10 cellular contexts compared by ENCODE assay signal in the genomic region with DNA sequence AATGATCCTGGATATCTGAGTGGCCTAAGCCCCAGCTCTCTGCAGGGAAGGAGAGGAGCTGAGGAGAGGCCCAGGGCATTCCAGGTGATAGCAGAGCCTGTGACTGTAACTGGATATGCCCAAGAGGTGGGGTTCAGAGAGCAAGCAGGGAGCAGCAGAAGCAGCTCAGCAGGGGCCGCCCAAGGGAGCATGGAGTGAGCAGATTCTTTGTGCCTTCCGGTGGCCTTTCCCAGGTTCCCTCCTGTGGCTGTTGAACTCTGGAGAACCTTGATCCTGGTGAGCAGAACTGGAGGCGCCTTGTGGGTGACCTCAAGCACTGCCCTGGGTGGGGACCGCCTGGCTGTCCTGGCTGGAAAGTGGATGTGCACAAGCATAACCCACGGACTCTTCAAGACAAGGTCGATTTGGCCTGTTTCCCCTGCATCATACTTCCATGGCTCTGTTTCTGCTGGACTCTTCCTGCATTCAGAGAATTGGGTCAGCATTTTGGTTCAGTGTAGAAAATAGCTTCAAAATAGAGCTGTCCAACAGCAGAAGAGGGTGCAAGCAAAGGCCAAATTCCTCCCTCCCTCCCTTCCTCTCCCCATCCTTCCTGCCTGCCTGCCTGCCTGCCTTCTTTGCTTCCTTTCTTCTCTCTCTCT.
DNase-seq lines count a peak whose midpoint lies in the region; ATAC-seq and TF ChIP-seq lines count a peak whose summit lies in the region.
"Had no signal": no experiment of that assay in that cellular context is flagged by ENCODE, and none has a peak within 500 bp of the region (broad histone marks: within the 10 kb centered on the region; RNA-seq: fewer than 3 reads in every experiment).

No MANE protein-coding gene starts in this region.

- H2AFZ ChIP-seq in SK-N-SH (ENCODE audit: low read depth): no peak overlapping the region

- peaks cover 58% of the 10 kb centered on the region for H3K36me3 Mint-ChIP-seq in nephron (ENCODE audit: low read depth)
- no peaks in the 10 kb centered on the region for H3K36me3 Mint-ChIP-seq in CD8-positive, alpha-beta T cell
- H3K36me3 Mint-ChIP-seq: activated naive CD4-positive, alpha-beta T cell treated with anti-CD3 and anti-CD28 coated beads, Interleukin-2, amount 10 ng/mL, durations not matched to agents 7 days and 5 days had no signal

- H3K4me3 Mint-ChIP-seq in nephron: no peak overlapping the region
- no peak overlapping the region for H3K4me3 Mint-ChIP-seq in CD8-positive, alpha-beta T cell
- H3K4me3 Mint-ChIP-seq: activated naive CD4-positive, alpha-beta T cell treated with anti-CD3 and anti-CD28 coated beads, Interleukin-2, amount 10 ng/mL, durations not matched to agents 7 days and 5 days had no signal

- H3K27me3 Mint-ChIP-seq in nephron (ENCODE audit: low read depth): no peaks in the 10 kb centered on the region
- peaks cover 2% of the 10 kb centered on the region for H3K27me3 Mint-ChIP-seq in CD8-positive, alpha-beta T cell (ENCODE audit: low read depth)

- H3K27me3 ChIP-seq in AG04450 (ENCODE audit: control insufficient read depth, insufficient read depth, low read length) (no peaks in the 10 kb centered on the region), SK-N-SH (ENCODE audit: insufficient read depth) (no peaks in the 10 kb centered on the region)
- H3K27me3 ChIP-seq in CD8-positive, alpha-beta T cell (ENCODE audit: insufficient read depth, low read length): no peaks in the 10 kb centered on the region

- CTCF ChIA-PET in AG04450 (lab: Charles Lee): interaction anchor here (0.6 to 2.2 kb wide), 5 partner anchors 24 to 1669 kb away, joined by 3 to 12 read pairs (median 3); a partner anchor contains a TSS
- CTCF ChIA-PET in SK-N-SH (lab: Yijun Ruan, JAX): interaction anchor here (0.8 to 1.8 kb wide), 6 partner anchors 23 to 490 kb away, joined by 3 to 5 read pairs (median 4); no protein-coding TSS in a partner anchor
- CTCF ChIA-PET in CD8-positive, alpha-beta T cell (lab: Charles Lee): no interaction called here

- peaks cover 6% of the 10 kb centered on the region for H3K9me3 Mint-ChIP-seq in nephron
- H3K9me3 Mint-ChIP-seq in CD8-positive, alpha-beta T cell: peaks cover 10% of the 10 kb centered on the region

- H3K9me2 ChIP-seq in SK-N-SH: no peaks in the 10 kb centered on the region

- H3K9me3 ChIP-seq in AG04450 (ENCODE audit: control insufficient read depth, insufficient read depth, low read length) (peaks cover 6% of the 10 kb centered on the region; the same call in 1 of the 2 replicates), SK-N-SH (no peaks in the 10 kb centered on the region)
- no peaks in the 10 kb centered on the region for H3K9me3 ChIP-seq in CD8-positive, alpha-beta T cell (ENCODE audit: low read length)

- H3K79me2 ChIP-seq in SK-N-SH (ENCODE audit: insufficient read depth): no peaks in the 10 kb centered on the region

- peaks cover 7 to 16% of the 10 kb centered on the region in 2 experiments for H3K36me3 ChIP-seq in SK-N-SH (replicated peaks in 1 of 2; ENCODE audit: control insufficient read depth in 1 of 2, insufficient read depth in 2 of 2, low read length in 1 of 2)
- H3K36me3 ChIP-seq in CD8-positive, alpha-beta T cell (ENCODE audit: insufficient read depth, low read length): no peaks in the 10 kb centered on the region

- TF ChIP-seq CTCF in AG04450 (IDR thresholded peaks at IDR 0.05; ENCODE audit: low read depth, low read length): no peak
- TF ChIP-seq CTCF in SK-N-SH (IDR thresholded peaks at IDR 0.05): no peak
- no peak for TF ChIP-seq CTCF in nephron (IDR thresholded peaks at IDR 0.05; ENCODE audit: unreplicated experiment in 3 of 3)
- TF ChIP-seq CTCF in CD8-positive, alpha-beta T cell (IDR thresholded peaks at IDR 0.05): no peak

- H3F3A ChIP-seq in SK-N-SH (replicated peaks; ENCODE audit: insufficient read depth): peaks cover 30% of the 10 kb centered on the region

- intact Hi-C loops in CD8-positive, alpha-beta T cell (cut with DNase I, micrococcal nuclease): no loop called here

- 83% methylated on average over 4 of the region's 6 CpGs for WGBS in SK-N-SH (ENCODE audit: low lambda C conversion rate)

- H3K4me2 ChIP-seq in SK-N-SH: peak overlapping the region; percentile 68

- POLR2A ChIA-PET in AG04450 (lab: Yijun Ruan, JAX) (interaction anchor here (1.2 to 2.2 kb wide), 4 partner anchors 9 to 69 kb away, joined by 3 to 9 read pairs (median 6); no protein-coding TSS in a partner anchor), SK-N-SH (lab: Yijun Ruan, JAX) (no interaction called here)
- POLR2A ChIA-PET in CD8-positive, alpha-beta T cell (lab: Charles Lee): no interaction called here

- H3K9ac ChIP-seq in SK-N-SH: peak overlapping the region; percentile 54

- no peak for TF ChIP-seq RAD21 in SK-N-SH (IDR thresholded peaks at IDR 0.05; ENCODE audit: low read length)

- no peak for TF ChIP-seq EP300 in SK-N-SH (IDR thresholded peaks at IDR 0.05; ENCODE audit: borderline replicate concordance in 1 of 2, low read depth in 1 of 2, low read length in 1 of 2)

- H3K4me1 Mint-ChIP-seq in nephron: peaks cover 60% of the 10 kb centered on the region
- H3K4me1 Mint-ChIP-seq in CD8-positive, alpha-beta T cell (ENCODE audit: low read depth): no peaks in the 10 kb centered on the region
- H3K4me1 Mint-ChIP-seq: activated naive CD4-positive, alpha-beta T cell treated with anti-CD3 and anti-CD28 coated beads, Interleukin-2, amount 10 ng/mL, durations not matched to agents 7 days and 5 days had no signal

- DNase-seq in AG04450 (ENCODE audit: low read depth, low spot score) (no peak), SK-N-SH (no peak), fibroblast of gingiva (ENCODE audit: low read depth) (peak; percentile 54), NCI-H1105 treated with DMSO at 0.1 percent for 48 hours (lab: John Stamatoyannopoulos, UW) (no peak), mucosa of gallbladder (ENCODE audit: low spot score) (no peak)
- DNase-seq in CD8-positive, alpha-beta T cell: no peak
- DNase-seq: activated naive CD4-positive, alpha-beta T cell treated with anti-CD3 and anti-CD28 coated beads, Interleukin-2, amount 10 ng/mL, durations not matched to agents 7 days and 5 days; NCI-H524 treated with DMSO at 0.1 percent for 48 hours had no signal

- no peaks in the 10 kb centered on the region for H4K20me1 ChIP-seq in SK-N-SH (ENCODE audit: insufficient read depth)

- no peak for ATAC-seq in HG03095 (IDR thresholded peaks at IDR 0.05; ENCODE audit: unreplicated experiment)
- ATAC-seq in CD8-positive, alpha-beta T cell: no peak

- peak overlapping the region; percentile 61 to 83 (median 83) for H3K27ac Mint-ChIP-seq in nephron
- H3K27ac Mint-ChIP-seq in CD8-positive, alpha-beta T cell: no peak overlapping the region
- H3K27ac Mint-ChIP-seq: activated naive CD4-positive, alpha-beta T cell treated with anti-CD3 and anti-CD28 coated beads, Interleukin-2, amount 10 ng/mL, durations not matched to agents 7 days and 5 days had no signal

- H3K4me3 ChIP-seq in AG04450 (ENCODE audit: low read depth, low read length) (no peak overlapping the region), SK-N-SH (ENCODE audit: low read depth in 2 of 2, low read length in 1 of 2) (peak overlapping the region in 1 of 2 experiments; percentile 32; a peak in 1 of 4 replicates)
- H3K4me3 ChIP-seq in CD8-positive, alpha-beta T cell (ENCODE audit: low read depth, low read length): no peak overlapping the region

- H3K27ac ChIP-seq in AG04450 (ENCODE audit: low read depth, low read length) (peak overlapping the region; percentile 90), SK-N-SH (ENCODE audit: low read depth in 2 of 2, low read length in 1 of 2) (peak overlapping the region; percentile 11 to 82; a peak in 3 of 4 replicates)
- no peak overlapping the region for H3K27ac ChIP-seq in CD8-positive, alpha-beta T cell (ENCODE audit: low read depth, low read length)

- H3K4me1 ChIP-seq in SK-N-SH (ENCODE audit: control insufficient read depth in 1 of 2, insufficient read depth in 2 of 2, low read depth in 1 of 2, low read length in 1 of 2): peaks cover 0 to 32% of the 10 kb centered on the region in 2 experiments
- no peaks in the 10 kb centered on the region for H3K4me1 ChIP-seq in CD8-positive, alpha-beta T cell (ENCODE audit: insufficient read depth, low read length)

TF ChIP-seq in SK-N-SH, 30 proteins besides CTCF, POLR2A, EP300 and RAD21:
- no peak for TF ChIP-seq CHD2 (IDR thresholded peaks at IDR 0.05; ENCODE audit: low read length, partially characterized antibody)
- TF ChIP-seq, protein P1, sequence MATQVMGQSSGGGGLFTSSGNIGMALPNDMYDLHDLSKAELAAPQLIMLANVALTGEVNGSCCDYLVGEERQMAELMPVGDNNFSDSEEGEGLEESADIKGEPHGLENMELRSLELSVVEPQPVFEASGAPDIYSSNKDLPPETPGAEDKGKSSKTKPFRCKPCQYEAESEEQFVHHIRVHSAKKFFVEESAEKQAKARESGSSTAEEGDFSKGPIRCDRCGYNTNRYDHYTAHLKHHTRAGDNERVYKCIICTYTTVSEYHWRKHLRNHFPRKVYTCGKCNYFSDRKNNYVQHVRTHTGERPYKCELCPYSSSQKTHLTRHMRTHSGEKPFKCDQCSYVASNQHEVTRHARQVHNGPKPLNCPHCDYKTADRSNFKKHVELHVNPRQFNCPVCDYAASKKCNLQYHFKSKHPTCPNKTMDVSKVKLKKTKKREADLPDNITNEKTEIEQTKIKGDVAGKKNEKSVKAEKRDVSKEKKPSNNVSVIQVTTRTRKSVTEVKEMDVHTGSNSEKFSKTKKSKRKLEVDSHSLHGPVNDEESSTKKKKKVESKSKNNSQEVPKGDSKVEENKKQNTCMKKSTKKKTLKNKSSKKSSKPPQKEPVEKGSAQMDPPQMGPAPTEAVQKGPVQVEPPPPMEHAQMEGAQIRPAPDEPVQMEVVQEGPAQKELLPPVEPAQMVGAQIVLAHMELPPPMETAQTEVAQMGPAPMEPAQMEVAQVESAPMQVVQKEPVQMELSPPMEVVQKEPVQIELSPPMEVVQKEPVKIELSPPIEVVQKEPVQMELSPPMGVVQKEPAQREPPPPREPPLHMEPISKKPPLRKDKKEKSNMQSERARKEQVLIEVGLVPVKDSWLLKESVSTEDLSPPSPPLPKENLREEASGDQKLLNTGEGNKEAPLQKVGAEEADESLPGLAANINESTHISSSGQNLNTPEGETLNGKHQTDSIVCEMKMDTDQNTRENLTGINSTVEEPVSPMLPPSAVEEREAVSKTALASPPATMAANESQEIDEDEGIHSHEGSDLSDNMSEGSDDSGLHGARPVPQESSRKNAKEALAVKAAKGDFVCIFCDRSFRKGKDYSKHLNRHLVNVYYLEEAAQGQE (IDR thresholded peaks at IDR 0.05; ENCODE audit: low read depth, low read length): peak; percentile 80
- no peak for TF ChIP-seq MEF2A (IDR thresholded peaks at IDR 0.05; ENCODE audit: borderline replicate concordance, low read depth)
